In genomic region chr5:113266227-113266912, GRCh38 we compare ENCODE assay signal across 3 cellular contexts.
TF ChIP-seq lines count a peak whose summit lies in the region.

No MANE protein-coding gene starts in this region.

TF ChIP-seq in IMR-90, 13 proteins besides CTCF, POLR2A, EP300 and RAD21:
- TF ChIP-seq SMC3 (IDR thresholded peaks at IDR 0.05; ENCODE audit: low read depth, low read length), result no peak
- TF ChIP-seq NFE2L2 (IDR thresholded peaks at IDR 0.05; ENCODE audit: low read depth, low read length), result no peak
- no peak for TF ChIP-seq MAFK (IDR thresholded peaks at IDR 0.05; ENCODE audit: low read depth, low read length)
- no peak for TF ChIP-seq RCOR1 (IDR thresholded peaks at IDR 0.05; ENCODE audit: insufficient replicate concordance, low read length)
- no peak for TF ChIP-seq MAZ (IDR thresholded peaks at IDR 0.05; ENCODE audit: borderline replicate concordance, low read depth, low read length)
- peak; percentile 36; the same call in 1 of the 2 replicates for TF ChIP-seq CEBPB (IDR thresholded peaks at IDR 0.05; ENCODE audit: low read depth, low read length)
- no peak for TF ChIP-seq CHD1 (IDR thresholded peaks at IDR 0.05; ENCODE audit: low read depth, low read length)
TF ChIP-seq in IMR-90: peak in this region for 1.

TF ChIP-seq in H1, 55 proteins besides CTCF, POLR2A, EP300 and RAD21:
- TF ChIP-seq, protein P1, sequence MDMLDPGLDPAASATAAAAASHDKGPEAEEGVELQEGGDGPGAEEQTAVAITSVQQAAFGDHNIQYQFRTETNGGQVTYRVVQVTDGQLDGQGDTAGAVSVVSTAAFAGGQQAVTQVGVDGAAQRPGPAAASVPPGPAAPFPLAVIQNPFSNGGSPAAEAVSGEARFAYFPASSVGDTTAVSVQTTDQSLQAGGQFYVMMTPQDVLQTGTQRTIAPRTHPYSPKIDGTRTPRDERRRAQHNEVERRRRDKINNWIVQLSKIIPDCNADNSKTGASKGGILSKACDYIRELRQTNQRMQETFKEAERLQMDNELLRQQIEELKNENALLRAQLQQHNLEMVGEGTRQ (IDR thresholded peaks at IDR 0.05; ENCODE audit: low read length), result no peak
- TF ChIP-seq CEBPB (IDR thresholded peaks at IDR 0.05; ENCODE audit: low read depth, low read length) (no peak), JUND (IDR thresholded peaks at IDR 0.05; ENCODE audit: low read length) (no peak), GTF2F1 (IDR thresholded peaks at IDR 0.05; ENCODE audit: borderline replicate concordance, low read depth, low read length) (no peak), TBP (IDR thresholded peaks at IDR 0.05; ENCODE audit: low read depth, low read length) (no peak), BACH1 (IDR thresholded peaks at IDR 0.05; ENCODE audit: low read length) (no peak), FOSL1 (IDR thresholded peaks at IDR 0.05; ENCODE audit: insufficient read depth, low read depth, low read length) (no peak), CTBP2 (IDR thresholded peaks at IDR 0.05; ENCODE audit: borderline replicate concordance, insufficient read depth, insufficient read length, low read length) (no peak), BCL11A (IDR thresholded peaks at IDR 0.05; ENCODE audit: low read depth in 2 of 2, low read length in 2 of 2) (no peak)
TF ChIP-seq in H1: peak in this region for 0.

TF ChIP-seq in HepG2, 621 proteins besides CTCF, POLR2A, EP300 and RAD21:
- TF ChIP-seq ONECUT2 (CRISPR knock-in tag; IDR thresholded peaks at IDR 0.05) (no peak), CEBPB (IDR thresholded peaks at IDR 0.05; ENCODE audit: borderline replicate concordance, low read depth, low read length) (peak; percentile 25; the same call in 1 of the 2 replicates)
